7 cellular contexts compared by ENCODE assay signal in the genomic region with DNA sequence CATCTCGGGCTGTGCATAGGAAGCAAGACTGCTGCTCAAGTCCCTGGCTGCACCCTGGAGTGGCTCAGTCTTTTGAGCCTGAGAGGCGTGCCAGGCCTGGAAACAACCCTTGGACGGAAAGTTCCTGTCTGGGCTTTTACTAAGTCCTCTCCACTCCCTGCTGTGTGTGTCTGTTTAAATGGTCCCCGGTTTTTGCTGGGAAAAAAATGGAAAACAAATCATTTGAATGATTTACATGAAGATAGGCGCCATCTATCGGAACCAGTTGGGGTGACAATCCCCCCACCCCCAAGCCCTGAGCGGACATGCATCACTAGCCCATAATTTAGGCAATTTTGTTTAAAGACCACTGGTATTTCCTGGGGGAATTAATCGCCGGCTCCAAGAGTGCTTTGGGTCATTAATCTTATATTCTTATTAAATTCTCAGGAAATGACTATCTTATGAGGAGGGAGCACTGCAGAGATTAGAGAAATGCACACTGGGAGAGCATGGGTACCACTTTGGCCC. TPM values are rescaled to one million over a fixed set of nuclear protein-coding genes. Genes with fewer than 3 reads are reported as not detected.
DNase-seq lines count a peak whose midpoint lies in the region; TF ChIP-seq lines count a peak whose summit lies in the region.

No MANE protein-coding gene starts in this region.

- no peaks in the 10 kb centered on the region for H3K36me3 ChIP-seq in GM06990 (ENCODE audit: control insufficient read depth, insufficient read depth, low read length)
- no peaks in the 10 kb centered on the region for H3K36me3 ChIP-seq in liver (ENCODE audit: control insufficient read depth in 4 of 4, insufficient read depth in 3 of 4, low read depth in 1 of 4, low read length in 3 of 4)

- H3K27ac ChIP-seq in VCaP (no peak overlapping the region), cingulate gyrus (ENCODE audit: low read depth, low read length) (peak overlapping the region; percentile 69), liver (ENCODE audit: low read depth in 1 of 2, low read length in 2 of 2) (no peak overlapping the region)

- no peaks in the 10 kb centered on the region for H3K27me3 ChIP-seq in GM06990 (replicated peaks; ENCODE audit: control insufficient read depth, insufficient read depth, low read length)
- H3K27me3 ChIP-seq in liver (ENCODE audit: control insufficient read depth in 4 of 4, insufficient read depth in 4 of 4, low read length in 3 of 4), result no peaks in the 10 kb centered on the region

- peaks cover 0 to 32% (median 20%) of the 10 kb centered on the region in 4 donors for H3K4me1 ChIP-seq in liver (ENCODE audit: control insufficient read depth in 4 of 4, insufficient read depth in 4 of 4, low read length in 3 of 4)

- no peaks in the 10 kb centered on the region for H3K9me3 ChIP-seq in liver (ENCODE audit: control insufficient read depth in 4 of 4, low read length in 3 of 4)

- H3K4me3 ChIP-seq in GM06990 (replicated peaks; ENCODE audit: low read depth, low read length) (0 out of 2 replicates have a peak overlapping the region, but pooled peaks have one; percentile 12), liver (ENCODE audit: low read depth in 1 of 3, low read length in 3 of 3) (no peak overlapping the region)

- 22% methylated on average over 9 of the region's 9 CpGs for WGBS in liver

- TF ChIP-seq CTCF in GM06990 (IDR thresholded peaks at IDR 0.05; ENCODE audit: insufficient read depth, low read length, poor library complexity, severe bottlenecking), result peak; percentile 69
- peak; percentile 67 for TF ChIP-seq CTCF in VCaP (conservative IDR thresholded peaks at IDR 0.05)
- TF ChIP-seq CTCF in liver (IDR thresholded peaks at IDR 0.05; ENCODE audit: low read depth, low read length, missing input control), result peak; percentile 44

- no peak overlapping the region for H3K9ac ChIP-seq in liver (ENCODE audit: low read depth in 1 of 2, low read length in 2 of 2)

- peak; percentile 66 to 79 for TF ChIP-seq RAD21 in liver (IDR thresholded peaks at IDR 0.05)

- DNase-seq in GM06990 (ENCODE audit: extremely low read depth, insufficient read length) (no peak), NCI-H1048 (lab: John Stamatoyannopoulos, UW) (peak; percentile 56), SKM-1 treated with dmso at 0.1 percent for 144 hours (lab: John Stamatoyannopoulos, UW; ENCODE audit: unreplicated experiment) (no peak)
- DNase-seq in stimulated activated CD4-positive, alpha-beta T cell treated with anti-CD3 and anti-CD28 coated beads, Interleukin-4, amount 100 ng/mL, for 4 hours, result peak; percentile 30 to 36

TF ChIP-seq in liver, 16 proteins besides CTCF, POLR2A, EP300 and RAD21:
- TF ChIP-seq YY1 (IDR thresholded peaks at IDR 0.05) (peak; percentile 20), FOXA1 (IDR thresholded peaks at IDR 0.05) (no peak), TAF1 (conservative IDR thresholded peaks at IDR 0.05) (no peak), SP1 (IDR thresholded peaks at IDR 0.05) (no peak)
- TF ChIP-seq, protein P1, sequence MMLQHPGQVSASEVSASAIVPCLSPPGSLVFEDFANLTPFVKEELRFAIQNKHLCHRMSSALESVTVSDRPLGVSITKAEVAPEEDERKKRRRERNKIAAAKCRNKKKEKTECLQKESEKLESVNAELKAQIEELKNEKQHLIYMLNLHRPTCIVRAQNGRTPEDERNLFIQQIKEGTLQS (IDR thresholded peaks at IDR 0.05), result no peak

RNA-seq across cellular contexts. Expression of a gene that starts 2.7 kb away (rescaled TPM):
- total RNA-seq in liver, result 1 to 10 TPM; 3.4 to 3.6 TPM
- 1 to 10 TPM; 1.3 to 1.7 TPM for polyA plus RNA-seq in liver

Comparison
In these comparisons a context has a peak if more than half of its experiments do, and no peak if none do; other contexts are left out.
1. DNase-seq: peak in NCI-H1048 (single experiment) and stimulated activated CD4-positive, alpha-beta T cell treated with anti-CD3 and anti-CD28 coated beads, Interleukin-4, amount 100 ng/mL, for 4 hours (2 of 2); none in GM06990 (single experiment) and SKM-1 treated with dmso at 0.1 percent for 144 hours (single experiment).
2. Peak in every context shown above with its lines, with median percentiles within 50 percentile points of each other: CTCF ChIP-seq.